Comparison of ENCODE assay signal across 11 cellular contexts in the genomic region with DNA sequence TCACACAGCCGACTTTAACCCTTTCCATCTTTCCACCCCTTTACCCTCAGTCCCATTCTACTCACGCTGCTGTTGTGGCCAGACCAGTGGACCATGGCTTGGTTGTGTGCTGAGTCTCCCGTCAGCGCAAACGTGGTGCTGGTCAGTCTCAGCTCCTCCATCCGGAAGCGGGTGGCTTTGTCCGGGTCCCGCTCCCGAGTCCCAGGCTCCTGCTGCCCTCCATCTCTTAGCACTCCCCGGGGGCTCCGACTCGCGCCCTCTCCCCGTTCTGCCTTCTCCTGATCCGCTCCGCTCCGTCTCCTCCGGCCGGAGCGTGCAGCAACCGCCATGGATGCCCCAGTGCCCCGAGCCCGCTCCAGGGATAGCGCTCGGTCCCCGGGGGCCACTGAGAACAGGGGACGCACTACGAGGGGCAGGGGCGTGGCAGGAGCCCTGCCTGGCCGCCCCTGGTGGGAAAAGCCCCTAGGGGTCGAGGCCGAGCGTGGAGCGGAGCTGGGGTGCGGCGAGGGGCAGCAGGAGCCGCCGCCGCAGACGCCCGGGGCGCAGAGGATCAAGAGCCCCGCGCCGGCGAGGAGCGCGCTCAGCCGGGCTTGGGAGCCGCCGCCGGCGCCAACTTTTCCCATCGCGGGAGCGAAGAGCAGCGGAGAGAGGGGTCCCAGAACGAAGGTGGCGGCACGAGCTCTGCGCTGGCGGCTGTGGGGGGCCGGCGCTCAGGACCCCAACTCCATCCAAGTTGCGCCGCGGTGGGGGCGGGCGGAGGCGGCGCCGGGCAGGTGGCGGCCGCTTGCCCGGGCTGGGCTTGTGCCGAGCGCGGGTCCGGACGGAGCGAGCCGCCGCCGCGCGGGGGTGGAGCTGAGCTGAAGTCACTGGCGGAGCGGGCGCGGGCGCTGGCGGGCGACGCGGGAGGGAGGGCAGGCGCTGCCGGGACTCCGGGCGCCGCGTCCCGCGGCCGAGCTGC. TPM values are rescaled to one million over a fixed set of nuclear protein-coding genes. Genes with fewer than 3 reads are reported as not detected.
A peak's percentile ranks its signal among the peaks of the same experiment; 100 is the strongest.
DNase-seq lines count a peak whose midpoint lies in the region; ATAC-seq and TF ChIP-seq lines count a peak whose summit lies in the region.
"Had no signal": no experiment of that assay in that cellular context is flagged by ENCODE, and none has a peak within 500 bp of the region (broad histone marks: within the 10 kb centered on the region; RNA-seq: fewer than 3 reads in every experiment).

Gene SORCS1 (minus strand): TSS at position 803 of the 958 bp plus-strand sequence.

- H3K4me3 Mint-ChIP-seq in stimulated activated naive B cell treated with anti-CD40 and anti-IgM and Interleukin-4, amounts not matched to agents 10 μg/mL and 1 μg/mL and 100 μg/mL, for 72 hours = peak within 1 kb of the TSS in 1 of 2 donors; percentile 48

- peaks cover 40 to 51% of the 10 kb centered on the region in 2 donors for H3K27me3 Mint-ChIP-seq in stimulated activated naive B cell treated with anti-CD40 and anti-IgM and Interleukin-4, amounts not matched to agents 10 μg/mL and 1 μg/mL and 100 μg/mL, for 72 hours

- DNase-seq in coronary artery (ENCODE audit: low spot score) (no peak), right lobe of liver (peak; percentile 51 to 58 (median 57)), ascending aorta (ENCODE audit: low spot score in 2 of 2) (no peak), SIG-M5 (lab: John Stamatoyannopoulos, UW) (no peak)
- no peak for DNase-seq in stimulated activated naive B cell treated with anti-CD40 and anti-IgM and Interleukin-4, amounts not matched to agents 10 μg/mL and 1 μg/mL and 100 μg/mL, for 72 hours
- DNase-seq in activated CD4-positive, alpha-beta T cell treated with anti-CD3 and anti-CD28 coated beads, Interleukin-2, amount 50 U/mL, for 4 hours = no peak
- DNase-seq: NCI-H2107; stimulated activated CD4-positive, alpha-beta T cell treated with anti-CD3 and anti-CD28 coated beads, Interleukin-15, amount 100 ng/mL, for 24 hours had no signal

- H3K36me3 Mint-ChIP-seq in stimulated activated naive B cell treated with anti-CD40 and anti-IgM and Interleukin-4, amounts not matched to agents 10 μg/mL and 1 μg/mL and 100 μg/mL, for 72 hours = peaks cover 0 to 2% of the 10 kb centered on the region in 2 donors

- H3K4me3 ChIP-seq in HUES64 (ENCODE audit: low read length) = peak within 1 kb of the TSS; percentile 68
- peak within 1 kb of the TSS; percentile 70 for H3K4me3 ChIP-seq in coronary artery
- peak within 1 kb of the TSS in 2 of 3 donors; percentile 6 to 41 for H3K4me3 ChIP-seq in right lobe of liver
- peak within 1 kb of the TSS in 1 of 2 donors; percentile 44 for H3K4me3 ChIP-seq in ascending aorta

- H3K27ac Mint-ChIP-seq in stimulated activated naive B cell treated with anti-CD40 and anti-IgM and Interleukin-4, amounts not matched to agents 10 μg/mL and 1 μg/mL and 100 μg/mL, for 72 hours = peak within 1 kb of the TSS; percentile 5

- no peak within 1 kb of the TSS for H3K27ac ChIP-seq in HUES64 (ENCODE audit: low read depth, low read length)
- peak within 1 kb of the TSS in 1 of 2 donors; percentile 35 for H3K27ac ChIP-seq in coronary artery
- H3K27ac ChIP-seq in right lobe of liver = no peak within 1 kb of the TSS
- no peak within 1 kb of the TSS for H3K27ac ChIP-seq in ascending aorta

- intact Hi-C loops in right lobe of liver (cut with DNase I) = no loop called here
- intact Hi-C loops in ascending aorta (cut with DNase I) = no loop called here

- no peaks in the 10 kb centered on the region for H3K36me3 ChIP-seq in HUES64 (ENCODE audit: insufficient read depth, low read length)
- no peaks in the 10 kb centered on the region for H3K36me3 ChIP-seq in right lobe of liver
- no peaks in the 10 kb centered on the region for H3K36me3 ChIP-seq in ascending aorta

- peaks cover 55% of the 10 kb centered on the region for H3K27me3 ChIP-seq in HUES64 (ENCODE audit: insufficient read depth, low read length)
- H3K27me3 ChIP-seq in right lobe of liver = peaks cover 0 to 16% of the 10 kb centered on the region in 2 donors
- H3K27me3 ChIP-seq in ascending aorta = no peaks in the 10 kb centered on the region

- 1% methylated on average over 105 of the region's 105 CpGs for WGBS in HUES64
- 8% methylated on average over 35 of the region's 105 CpGs for WGBS in right lobe of liver (ENCODE audit: insufficient coverage, low coverage, low lambda C conversion rate, missing lambda C conversion rate)

- ATAC-seq in right lobe of liver = peak; percentile 85 to 92 (median 86)
- ATAC-seq in stimulated activated naive B cell treated with anti-CD40 and anti-IgM and Interleukin-4, amounts not matched to agents 10 μg/mL and 1 μg/mL and 100 μg/mL, for 72 hours (replicated peaks) = no peak
- no peak for ATAC-seq in GM21825 (IDR thresholded peaks at IDR 0.05; ENCODE audit: unreplicated experiment)

- no peak for TF ChIP-seq CTCF in coronary artery (IDR thresholded peaks at IDR 0.05)
- no peak for TF ChIP-seq CTCF in right lobe of liver (IDR thresholded peaks at IDR 0.05)
- no peak for TF ChIP-seq CTCF in ascending aorta (IDR thresholded peaks at IDR 0.05)

- peaks cover 22% of the 10 kb centered on the region for H3K4me1 ChIP-seq in HUES64 (ENCODE audit: insufficient read depth, low read length)
- H3K4me1 ChIP-seq in right lobe of liver = peaks cover 0 to 3% (median 0%) of the 10 kb centered on the region in 4 donors
- H3K4me1 ChIP-seq in ascending aorta = no peaks in the 10 kb centered on the region

- peaks cover 2 to 5% of the 10 kb centered on the region in 2 donors for H3K9me3 Mint-ChIP-seq in stimulated activated naive B cell treated with anti-CD40 and anti-IgM and Interleukin-4, amounts not matched to agents 10 μg/mL and 1 μg/mL and 100 μg/mL, for 72 hours

- H3K4me1 Mint-ChIP-seq in stimulated activated naive B cell treated with anti-CD40 and anti-IgM and Interleukin-4, amounts not matched to agents 10 μg/mL and 1 μg/mL and 100 μg/mL, for 72 hours = peaks cover 0 to 5% of the 10 kb centered on the region in 2 donors

- H3K9me3 ChIP-seq in HUES64 (ENCODE audit: insufficient read depth, low read depth, low read length) = no peaks in the 10 kb centered on the region
- no peaks in the 10 kb centered on the region for H3K9me3 ChIP-seq in right lobe of liver
- H3K9me3 ChIP-seq in ascending aorta = no peaks in the 10 kb centered on the region

- H3K9ac ChIP-seq in HUES64 (ENCODE audit: low read depth, low read length) = peak within 1 kb of the TSS; percentile 44; the same call in 1 of the 2 replicates

- no peak for TF ChIP-seq POLR2A in right lobe of liver (IDR thresholded peaks at IDR 0.05)

RNA-seq across cellular contexts. Expression of gene SORCS1, which starts in this region (rescaled TPM):
- 2.5 TPM for polyA plus RNA-seq in HUES64 (2013, experiment 1 of 2)
- polyA plus RNA-seq in HUES64 (2013, experiment 2 of 2) = 2.3 TPM
- total RNA-seq in right lobe of liver = under 1 TPM in 4 of 6 experiments, not detected in 2; 0.04 to 0.16 (median 0.09) TPM
- total RNA-seq in ascending aorta = not detected
- total RNA-seq: endothelial cell of umbilical vein had no signal
- polyA plus RNA-seq: endothelial cell of umbilical vein had no signal

Comparison
In these comparisons a context has a peak if more than half of its experiments do, and no peak if none do; other contexts are left out.
1. Peak in DNase-seq, ATAC-seq and H3K4me3 ChIP-seq in right lobe of liver; RNA of the gene not detected or under 1 TPM.